33 cellular contexts compared by ENCODE assay signal in genomic region chr15:52834379-52834778, GRCh38. TPM values are rescaled to one million over a fixed set of nuclear protein-coding genes. Genes with fewer than 3 reads are reported as not detected.
"Had no signal": no experiment of that assay in that cellular context is flagged by ENCODE, and none has a peak within 500 bp of the region (broad histone marks: within the 10 kb centered on the region; RNA-seq: fewer than 3 reads in every experiment).

No MANE protein-coding gene starts in this region.

- H3K4me1 ChIP-seq: esophagus muscularis mucosa, foreskin keratinocyte, gastrocnemius medialis, heart left ventricle had no signal

- H3K9me3 ChIP-seq: gastrocnemius medialis had no signal

- H3K4me1 Mint-ChIP-seq: activated CD4-positive, alpha-beta T cell treated with anti-CD3 and anti-CD28 coated beads for 36 hours; activated CD4-positive, alpha-beta T cell treated with anti-CD3 and anti-CD28 coated beads, Interleukin-2, amount 10 ng/mL, durations not matched to agents 24 days and 14 days; activated naive CD4-positive, alpha-beta T cell treated with anti-CD3 and anti-CD28 coated beads, Interleukin-2, amount 10 ng/mL, durations not matched to agents 7 days and 5 days; activated naive CD8-positive, alpha-beta T cell treated with anti-CD3 and anti-CD28 coated beads, Interleukin-2, amount 10 ng/mL, durations not matched to agents 7 days and 5 days; central memory CD8-positive, alpha-beta T cell had no signal

- H3K27ac Mint-ChIP-seq: activated CD4-positive, alpha-beta memory T cell treated with anti-CD3 and anti-CD28 coated beads for 36 hours; activated CD4-positive, alpha-beta T cell treated with anti-CD3 and anti-CD28 coated beads for 36 hours; activated CD4-positive, alpha-beta T cell treated with anti-CD3 and anti-CD28 coated beads, Interleukin-2, amount 10 ng/mL, durations not matched to agents 24 days and 14 days; activated naive CD4-positive, alpha-beta T cell treated with anti-CD3 and anti-CD28 coated beads, Interleukin-2, amount 10 ng/mL, durations not matched to agents 7 days and 5 days; activated naive CD4-positive, alpha-beta T cell treated with anti-CD3 and anti-CD28 coated beads, Interleukin-2, amount 50 U/mL, for 72 hours; activated naive CD8-positive, alpha-beta T cell treated with anti-CD3 and anti-CD28 coated beads, Interleukin-2, amount 10 ng/mL, durations not matched to agents 7 days and 5 days; activated T-cell treated with anti-CD3 and anti-CD28 coated beads, Interleukin-2, amount 50 U/mL, for 24 hours; activated T-cell treated with anti-CD3 and anti-CD28 coated beads, Interleukin-2, amount 50 U/mL, for 72 hours; dendritic cell treated with granulocyte-macrophage colony-stimulating factor and Interleukin-4, amounts not matched to agents 40 ng/mL and 50 ng/mL, for 4 days; effector memory CD8-positive, alpha-beta T cell; T-helper 17 cell; T-helper 2 cell treated with Interferon-gamma antibody and Interleukin-4, amounts not matched to agents 5 μg/mL and 100 μg/mL, for 36 hours had no signal

- H3K36me3 Mint-ChIP-seq: activated CD4-positive, alpha-beta memory T cell treated with anti-CD3 and anti-CD28 coated beads for 36 hours; activated naive CD4-positive, alpha-beta T cell treated with anti-CD3 and anti-CD28 coated beads, Interleukin-2, amount 10 ng/mL, durations not matched to agents 7 days and 5 days; activated naive CD4-positive, alpha-beta T cell treated with anti-CD3 and anti-CD28 coated beads, Interleukin-2, amount 50 U/mL, for 72 hours had no signal

- H3K36me3 ChIP-seq: brain microvascular endothelial cell, esophagus muscularis mucosa, gastrocnemius medialis, heart left ventricle had no signal

- H3K4me3 ChIP-seq: coronary artery, dorsolateral prefrontal cortex, esophagus muscularis mucosa, gastrocnemius medialis, heart left ventricle had no signal

- ATAC-seq: activated CD4-positive, alpha-beta T cell treated with anti-CD3 and anti-CD28 coated beads for 36 hours; activated naive CD4-positive, alpha-beta T cell treated with anti-CD3 and anti-CD28 coated beads, Interleukin-2, amount 50 U/mL, for 72 hours; activated T-cell treated with anti-CD3 and anti-CD28 coated beads, Interleukin-2, amount 50 U/mL, for 72 hours; effector memory CD8-positive, alpha-beta T cell; foreskin keratinocyte; gastrocnemius medialis; heart left ventricle; T-helper 17 cell had no signal

- H3K27me3 ChIP-seq: brain microvascular endothelial cell, gastrocnemius medialis, heart left ventricle had no signal

- H3K27ac ChIP-seq: brain microvascular endothelial cell, coronary artery, dorsolateral prefrontal cortex, esophagus muscularis mucosa, foreskin keratinocyte, gastrocnemius medialis, heart left ventricle had no signal

- H3K4me3 Mint-ChIP-seq: activated CD4-positive, alpha-beta memory T cell treated with anti-CD3 and anti-CD28 coated beads for 36 hours; activated CD4-positive, alpha-beta T cell treated with anti-CD3 and anti-CD28 coated beads for 36 hours; activated CD4-positive, alpha-beta T cell treated with anti-CD3 and anti-CD28 coated beads, Interleukin-2, amount 10 ng/mL, durations not matched to agents 24 days and 14 days; activated naive CD4-positive, alpha-beta T cell treated with anti-CD3 and anti-CD28 coated beads, Interleukin-2, amount 10 ng/mL, durations not matched to agents 7 days and 5 days; activated naive CD8-positive, alpha-beta T cell treated with anti-CD3 and anti-CD28 coated beads, Interleukin-2, amount 10 ng/mL, durations not matched to agents 7 days and 5 days; activated T-cell treated with anti-CD3 and anti-CD28 coated beads, Interleukin-2, amount 50 U/mL, for 24 hours; activated T-cell treated with anti-CD3 and anti-CD28 coated beads, Interleukin-2, amount 50 U/mL, for 72 hours; central memory CD8-positive, alpha-beta T cell; dendritic cell treated with granulocyte-macrophage colony-stimulating factor and Interleukin-4, amounts not matched to agents 40 ng/mL and 50 ng/mL, for 4 days; effector memory CD8-positive, alpha-beta T cell; T-helper 17 cell; T-helper 2 cell treated with Interferon-gamma antibody and Interleukin-4, amounts not matched to agents 5 μg/mL and 100 μg/mL, for 36 hours had no signal

- H3K9me3 Mint-ChIP-seq: activated CD4-positive, alpha-beta memory T cell treated with anti-CD3 and anti-CD28 coated beads for 36 hours; activated CD4-positive, alpha-beta T cell treated with anti-CD3 and anti-CD28 coated beads, Interleukin-2, amount 10 ng/mL, durations not matched to agents 24 days and 14 days; activated T-cell treated with anti-CD3 and anti-CD28 coated beads, Interleukin-2, amount 50 U/mL, for 24 hours; T-helper 2 cell treated with Interferon-gamma antibody and Interleukin-4, amounts not matched to agents 5 μg/mL and 100 μg/mL, for 36 hours had no signal

- DNase-seq: activated CD4-positive, alpha-beta memory T cell treated with anti-CD3 and anti-CD28 coated beads for 36 hours; activated CD4-positive, alpha-beta T cell treated with anti-CD3 and anti-CD28 coated beads for 36 hours; activated CD4-positive, alpha-beta T cell treated with anti-CD3 and anti-CD28 coated beads, Interleukin-2, amount 10 ng/mL, durations not matched to agents 24 days and 14 days; activated CD4-positive, CD25-positive, alpha-beta regulatory T cell; activated CD4-positive, CD25-positive, alpha-beta regulatory T cell treated with anti-CD3 and anti-CD28 coated beads, Interleukin-2, amount 50 U/mL, for 72 hours; activated CD8-positive, alpha-beta memory T cell treated with anti-CD3 and anti-CD28 coated beads, Interleukin-2, amount 50 U/mL, for 48 hours; activated gamma-delta T cell; activated naive CD4-positive, alpha-beta T cell; activated naive CD4-positive, alpha-beta T cell treated with anti-CD3 and anti-CD28 coated beads, Interleukin-2, amount 10 ng/mL, durations not matched to agents 7 days and 5 days; activated naive CD8-positive, alpha-beta T cell treated with anti-CD3 and anti-CD28 coated beads, Interleukin-2, amount 10 ng/mL, durations not matched to agents 7 days and 5 days; activated T-cell treated with anti-CD3 and anti-CD28 coated beads for 4 hours; activated T-cell treated with anti-CD3 and anti-CD28 coated beads, Interleukin-2, amount 50 U/mL, for 24 hours; activated T-cell treated with anti-CD3 and anti-CD28 coated beads, Interleukin-2, amount 50 U/mL, for 72 hours; anterior cingulate cortex; brain microvascular endothelial cell; dorsolateral prefrontal cortex; effector memory CD8-positive, alpha-beta T cell; erythroblast; foreskin keratinocyte; gastrocnemius medialis; glutamatergic neuron; heart left ventricle; T-helper 1 cell; T-helper 17 cell; T1000 had no signal

RNA-seq across cellular contexts. Expression of gene ONECUT1, which starts 44.2 kb away (rescaled TPM):
- total RNA-seq: activated CD4-positive, alpha-beta memory T cell treated with anti-CD3 and anti-CD28 coated beads for 36 hours; activated CD4-positive, alpha-beta T cell treated with anti-CD3 and anti-CD28 coated beads for 36 hours; activated CD4-positive, alpha-beta T cell treated with anti-CD3 and anti-CD28 coated beads, Interleukin-2, amount 10 ng/mL, durations not matched to agents 24 days and 14 days; activated naive CD4-positive, alpha-beta T cell treated with anti-CD3 and anti-CD28 coated beads, Interleukin-2, amount 50 U/mL, for 72 hours; activated naive CD8-positive, alpha-beta T cell treated with anti-CD3 and anti-CD28 coated beads, Interleukin-2, amount 10 ng/mL, durations not matched to agents 7 days and 5 days; activated T-cell treated with anti-CD3 and anti-CD28 coated beads, Interleukin-2, amount 50 U/mL, for 72 hours; bronchial epithelial cell; cardiac septum; esophagus muscularis mucosa; foreskin keratinocyte; gastrocnemius medialis; heart left ventricle; T-helper 17 cell had no signal
- polyA plus RNA-seq: foreskin keratinocyte, heart left ventricle had no signal
